In the genomic region with DNA sequence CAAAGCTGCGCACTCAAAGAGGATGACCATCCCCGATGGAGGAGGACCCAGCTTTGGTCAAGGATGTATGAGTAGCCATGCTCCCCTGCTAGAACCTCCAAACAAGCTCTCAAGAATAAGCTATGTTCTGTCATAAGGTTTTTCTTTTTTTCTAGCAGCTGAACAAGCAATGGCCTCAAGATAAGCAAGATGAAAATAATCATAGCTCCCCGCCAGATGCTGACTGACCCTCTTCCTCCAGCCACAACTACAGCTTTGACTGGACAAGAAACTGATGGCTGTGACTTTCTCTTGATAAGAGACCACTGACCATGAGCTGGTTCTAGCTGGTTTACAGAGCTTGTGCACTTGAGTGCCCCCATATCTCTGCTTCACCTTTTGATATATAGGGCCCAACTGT, we compare ENCODE assay signal across 23 cellular contexts. TPM values are rescaled to one million over a fixed set of nuclear protein-coding genes. Genes with fewer than 3 reads are reported as not detected.
DNase-seq lines count a peak whose midpoint lies in the region; ATAC-seq and TF ChIP-seq lines count a peak whose summit lies in the region.
"Had no signal": no experiment of that assay in that cellular context is flagged by ENCODE, and none has a peak within 500 bp of the region (broad histone marks: within the 10 kb centered on the region; RNA-seq: fewer than 3 reads in every experiment).

No MANE protein-coding gene starts in this region.

- H3K4me1 Mint-ChIP-seq in CD4-positive, alpha-beta memory T cell: peaks cover 21 to 34% (median 26%) of the 10 kb centered on the region in 4 donors
- peaks cover 23% of the 10 kb centered on the region for H3K4me1 Mint-ChIP-seq in activated B cell treated with CpG ODN at 0.5 μM for 24 hours
- H3K4me1 Mint-ChIP-seq in naive thymus-derived CD4-positive, alpha-beta T cell: peaks cover 26 to 41% (median 35%) of the 10 kb centered on the region in 7 donors

- ATAC-seq in activated B cell treated with CpG ODN at 0.5 μM for 24 hours (ENCODE audit: low read depth): no peak
- ATAC-seq in naive thymus-derived CD4-positive, alpha-beta T cell: no peak
- ATAC-seq: HCT116 had no signal

- peak overlapping the region in 6 of 7 donors; percentile 32 to 80 (median 54) for H3K27ac Mint-ChIP-seq in CD4-positive, alpha-beta memory T cell
- H3K27ac Mint-ChIP-seq in activated B cell treated with CpG ODN at 0.5 μM for 24 hours: peak overlapping the region; percentile 73
- peak overlapping the region; percentile 15 to 84 (median 69) for H3K27ac Mint-ChIP-seq in naive thymus-derived CD4-positive, alpha-beta T cell

- no peak overlapping the region for H3K27ac ChIP-seq in CD4-positive, alpha-beta memory T cell (ENCODE audit: low read depth, low read length)
- H3K27ac ChIP-seq in naive thymus-derived CD4-positive, alpha-beta T cell (ENCODE audit: low read depth, low read length): no peak overlapping the region
- no peak overlapping the region for H3K27ac ChIP-seq in ovary
- H3K27ac ChIP-seq: GM23248, PC-9, SJSA1 had no signal

- no peak for TF ChIP-seq POLR2A in ovary (IDR thresholded peaks at IDR 0.05)

- TF ChIP-seq EP300 in ovary (IDR thresholded peaks at IDR 0.05): no peak

- H3K4me1 ChIP-seq in CD4-positive, alpha-beta memory T cell (ENCODE audit: insufficient read depth, low read length): peaks cover 29% of the 10 kb centered on the region
- H3K4me1 ChIP-seq in naive thymus-derived CD4-positive, alpha-beta T cell (ENCODE audit: control insufficient read depth in 2 of 2, insufficient read depth in 2 of 2, low read length in 2 of 2): peaks cover 16 to 26% of the 10 kb centered on the region in 2 donors
- no peaks in the 10 kb centered on the region for H3K4me1 ChIP-seq in ovary (ENCODE audit: insufficient read depth)

- POLR2A ChIA-PET in CD4-positive, alpha-beta memory T cell (lab: Charles Lee; ENCODE audit: partially characterized antibody): interaction anchor here (0.8 to 1.4 kb wide), 4 partner anchors 11 to 41 kb away, joined by 3 to 6 read pairs (median 5); no protein-coding TSS in a partner anchor
- POLR2A ChIA-PET in activated B cell treated with CpG ODN at 0.5 μM for 24 hours (lab: Charles Lee): no interaction called here
- POLR2A ChIA-PET in naive thymus-derived CD4-positive, alpha-beta T cell (lab: Charles Lee): interaction anchor here (0.6 to 1.2 kb wide), 2 partner anchors 11 to 39 kb away, joined by 3 to 4 read pairs; no protein-coding TSS in a partner anchor

- no peaks in the 10 kb centered on the region for H3K27me3 Mint-ChIP-seq in CD4-positive, alpha-beta memory T cell
- H3K27me3 Mint-ChIP-seq in activated B cell treated with CpG ODN at 0.5 μM for 24 hours: no peaks in the 10 kb centered on the region
- peaks cover 0 to 49% (median 0%) of the 10 kb centered on the region in 5 donors for H3K27me3 Mint-ChIP-seq in naive thymus-derived CD4-positive, alpha-beta T cell

- no peaks in the 10 kb centered on the region for H3K36me3 Mint-ChIP-seq in CD4-positive, alpha-beta memory T cell
- H3K36me3 Mint-ChIP-seq in activated B cell treated with CpG ODN at 0.5 μM for 24 hours (ENCODE audit: low read depth): no peaks in the 10 kb centered on the region
- peaks cover 0 to 2% (median 0%) of the 10 kb centered on the region in 5 donors for H3K36me3 Mint-ChIP-seq in naive thymus-derived CD4-positive, alpha-beta T cell
- H3K36me3 Mint-ChIP-seq: IgD-negative memory B cell had no signal

- TF ChIP-seq CTCF in GM12865 (IDR thresholded peaks at IDR 0.05; ENCODE audit: insufficient read depth, low read depth, low read length, missing control alignments) (no peak), activated B cell treated with CpG ODN at 0.5 μM for 24 hours (IDR thresholded peaks at IDR 0.05) (no peak), ovary (IDR thresholded peaks at IDR 0.05) (no peak)

- H3K4me3 Mint-ChIP-seq in CD4-positive, alpha-beta memory T cell: peak overlapping the region in 4 of 8 donors; percentile 17 to 58 (median 49)
- H3K4me3 Mint-ChIP-seq in activated B cell treated with CpG ODN at 0.5 μM for 24 hours: no peak overlapping the region
- H3K4me3 Mint-ChIP-seq in naive thymus-derived CD4-positive, alpha-beta T cell: peak overlapping the region in 7 of 10 donors; percentile 29 to 72 (median 47)

- H3K4me3 ChIP-seq in CD4-positive, alpha-beta memory T cell (ENCODE audit: low read length in 2 of 2): no peak overlapping the region
- no peak overlapping the region for H3K4me3 ChIP-seq in GM12865 (ENCODE audit: low read depth, low read length)
- H3K4me3 ChIP-seq in naive thymus-derived CD4-positive, alpha-beta T cell (ENCODE audit: low read length): no peak overlapping the region
- H3K4me3 ChIP-seq in ovary: no peak overlapping the region
- H3K4me3 ChIP-seq: GM23248, PC-9, SJSA1 had no signal

- 38 to 82% (median 52%) methylated on average over 3 of the region's 3 CpGs for WGBS in ovary, 3 donors

- DNase-seq in CD4-positive, alpha-beta memory T cell: no peak
- peak; percentile 38 for DNase-seq in GM12865 (ENCODE audit: low read depth)
- DNase-seq in activated B cell treated with CpG ODN at 0.5 μM for 24 hours: no peak
- DNase-seq in naive thymus-derived CD4-positive, alpha-beta T cell: no peak
- no peak for DNase-seq in SW480 (ENCODE audit: low spot score)
- DNase-seq in ovary: no peak
- no peak for DNase-seq in HT-29 (ENCODE audit: low spot score)
- no peak for DNase-seq in NOMO-1 treated with dmso at 0.1 percent for 144 hours (lab: John Stamatoyannopoulos, UW; ENCODE audit: unreplicated experiment)
- DNase-seq: ACHN, AML-193, DMS 273 treated with DMSO at 0.1 percent for 48 hours, EL, GM23248, MV-4-11, NCI-H1417 treated with DMSO at 0.1 percent for 48 hours, NCI-H2029, NCI-H2171, NCI-H446, NCI-H69, PC-9 had no signal

- H3K27me3 ChIP-seq in CD4-positive, alpha-beta memory T cell (ENCODE audit: insufficient read depth, low read length): no peaks in the 10 kb centered on the region
- H3K27me3 ChIP-seq in naive thymus-derived CD4-positive, alpha-beta T cell (ENCODE audit: control insufficient read depth in 2 of 2, insufficient read depth in 2 of 2, low read length in 2 of 2): no peaks in the 10 kb centered on the region
- H3K27me3 ChIP-seq in ovary: no peaks in the 10 kb centered on the region
- H3K27me3 ChIP-seq: SJSA1 had no signal

- intact Hi-C loops in CD4-positive, alpha-beta memory T cell (cut with micrococcal nuclease): no loop called here
- intact Hi-C loops in activated B cell treated with CpG ODN at 0.5 μM for 24 hours (cut with micrococcal nuclease): no loop called here
- intact Hi-C loops in naive thymus-derived CD4-positive, alpha-beta T cell (cut with micrococcal nuclease): no loop called here
- intact Hi-C loops in ovary (cut with DNase I): no loop called here

- no peaks in the 10 kb centered on the region for H3K9me3 ChIP-seq in CD4-positive, alpha-beta memory T cell (ENCODE audit: control insufficient read depth in 1 of 2, low read length in 2 of 2)
- H3K9me3 ChIP-seq in naive thymus-derived CD4-positive, alpha-beta T cell (ENCODE audit: control insufficient read depth in 2 of 3, low read length in 3 of 3): no peaks in the 10 kb centered on the region
- no peaks in the 10 kb centered on the region for H3K9me3 ChIP-seq in ovary
- H3K9me3 ChIP-seq: SJSA1 had no signal

- CTCF ChIA-PET in CD4-positive, alpha-beta memory T cell (lab: Charles Lee; ENCODE audit: partially characterized antibody): interaction anchor here (0.9 to 6.6 kb wide), 6 partner anchors 10 to 180 kb away, joined by 3 to 82 read pairs (median 5); a partner anchor contains a TSS
- CTCF ChIA-PET in activated B cell treated with CpG ODN at 0.5 μM for 24 hours (lab: Charles Lee): no interaction called here
- CTCF ChIA-PET in naive thymus-derived CD4-positive, alpha-beta T cell (lab: Charles Lee): interaction anchor here (1.0 to 1.6 kb wide), 3 partner anchors 12 to 39 kb away, joined by 6 to 17 read pairs (median 9); a partner anchor contains a TSS

- no peaks in the 10 kb centered on the region for H3K9me3 Mint-ChIP-seq in CD4-positive, alpha-beta memory T cell
- no peaks in the 10 kb centered on the region for H3K9me3 Mint-ChIP-seq in activated B cell treated with CpG ODN at 0.5 μM for 24 hours
- no peaks in the 10 kb centered on the region for H3K9me3 Mint-ChIP-seq in naive thymus-derived CD4-positive, alpha-beta T cell
- H3K9me3 Mint-ChIP-seq: IgD-negative memory B cell had no signal

- H3K36me3 ChIP-seq in CD4-positive, alpha-beta memory T cell (ENCODE audit: insufficient read depth, low read length): no peaks in the 10 kb centered on the region
- H3K36me3 ChIP-seq in naive thymus-derived CD4-positive, alpha-beta T cell (ENCODE audit: control insufficient read depth in 2 of 3, insufficient read depth in 3 of 3, low read length in 3 of 3): no peaks in the 10 kb centered on the region
- no peaks in the 10 kb centered on the region for H3K36me3 ChIP-seq in ovary
- H3K36me3 ChIP-seq: SJSA1 had no signal

RNA-seq across cellular contexts. Expression of a gene that starts 38.2 kb away (rescaled TPM):
- 100 to 1,000 TPM; 120 to 129 TPM for total RNA-seq in CD4-positive, alpha-beta memory T cell
- 100 to 1,000 TPM in 1 of 2 donors, 10 to 100 TPM in 1; 73.0 to 148 TPM for polyA plus RNA-seq in CD4-positive, alpha-beta memory T cell
- total RNA-seq in activated B cell treated with CpG ODN at 0.5 μM for 24 hours (232 and 260 TPM in 2 replicates), ovary (10 to 100 TPM; 35.9 to 71.4 (median 63.1) TPM)
- total RNA-seq in naive thymus-derived CD4-positive, alpha-beta T cell: 100 to 1,000 TPM in 2 of 5 experiments, 10 to 100 TPM in 3; 63.6 to 165 (median 89.3) TPM
- polyA plus RNA-seq in naive thymus-derived CD4-positive, alpha-beta T cell: 10 to 100 TPM; 85.6 to 95.1 TPM
- polyA plus RNA-seq in ovary: 10 to 100 TPM; 24.7 to 74.6 TPM
- 140 and 163 TPM in 2 replicates for total RNA-seq in HT-29 (2014; rRNA removed; shearing (Covaris generic))
